ENCODE assay signal across 16 cellular contexts in the genomic region with DNA sequence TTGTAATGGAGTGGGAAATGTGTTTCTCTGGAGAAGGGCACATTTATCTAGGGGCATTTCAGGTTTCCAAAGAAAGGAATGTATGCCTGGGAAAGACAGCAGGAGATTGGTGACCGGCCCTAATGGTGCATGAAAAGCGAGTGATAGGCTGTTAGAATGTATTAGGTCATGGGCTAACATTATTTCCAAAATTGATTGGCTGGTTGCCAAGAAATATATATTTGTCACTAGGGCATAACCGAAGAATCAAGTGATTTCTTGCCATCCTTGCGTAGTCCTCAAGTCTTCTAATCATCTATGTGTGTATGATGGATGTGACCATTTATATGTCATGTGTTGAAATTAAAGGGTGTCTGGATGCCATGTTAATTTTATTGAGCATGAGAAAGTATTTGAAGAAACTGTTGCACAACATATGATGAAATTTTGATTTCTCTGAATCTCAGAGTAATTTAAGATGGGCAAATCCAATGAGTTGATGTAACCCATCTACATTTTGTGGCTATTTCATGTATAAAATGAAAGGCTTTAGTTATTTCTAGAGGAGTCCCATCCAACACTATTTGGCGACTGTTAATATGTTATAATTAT.
"Had no signal": no experiment of that assay in that cellular context is flagged by ENCODE, and none has a peak within 500 bp of the region (broad histone marks: within the 10 kb centered on the region; RNA-seq: fewer than 3 reads in every experiment).

No MANE protein-coding gene starts in this region.

- H3K9me3 ChIP-seq: ascending aorta, colonic mucosa, spleen had no signal

- DNase-seq: activated CD4-positive, alpha-beta memory T cell treated with anti-CD3 and anti-CD28 coated beads for 36 hours; activated gamma-delta T cell; activated naive CD8-positive, alpha-beta T cell treated with anti-CD3 and anti-CD28 coated beads, Interleukin-2, amount 10 ng/mL, durations not matched to agents 7 days and 5 days; activated T-cell treated with anti-CD3 and anti-CD28 coated beads, Interleukin-2, amount 50 U/mL, for 48 hours; colonic mucosa; natural killer cell; right cardiac atrium; spleen; stimulated activated CD4-positive, alpha-beta T cell treated with anti-CD3 and anti-CD28 coated beads, Interleukin-1b, Interleukin-23, amount 100 ng/mL, for 48 hours; substantia nigra; trophoblast cell had no signal

- H3K36me3 ChIP-seq: ascending aorta, colonic mucosa, spleen had no signal

- FAIRE-seq: endothelial cell of umbilical vein had no signal

- H3K4me1 ChIP-seq: colonic mucosa, spleen had no signal

- H3K4me3 ChIP-seq: ascending aorta, cardiac muscle cell, colonic mucosa, spleen had no signal

- H3K27me3 ChIP-seq: ascending aorta, cardiac muscle cell, colonic mucosa, spleen had no signal

- ATAC-seq: left lobe of liver; natural killer cell; right cardiac atrium; stimulated activated memory B cell treated with anti-CD40 and anti-IgM and Interleukin-4, amounts not matched to agents 10 μg/mL and 1 μg/mL and 100 μg/mL, for 72 hours had no signal

- H3K27ac ChIP-seq: ascending aorta, cardiac muscle cell, colonic mucosa, spleen had no signal
